In genomic region chr11:46617451-46618314, GRCh38 we compare ENCODE assay signal across 8 cellular contexts. TPM values are rescaled to one million over a fixed set of nuclear protein-coding genes. Genes with fewer than 3 reads are reported as not detected.
A peak's percentile ranks its signal among the peaks of the same experiment; 100 is the strongest.
DNase-seq lines count a peak whose midpoint lies in the region; ATAC-seq and TF ChIP-seq lines count a peak whose summit lies in the region.

TSS of gene ATG13 (plus strand) at chr11:46617553. CDS start at chr11:46644292, 26,739 bp downstream.

- H3K4me3 ChIP-seq in HL-60 (replicated peaks; ENCODE audit: insufficient read depth, low read length) (peak within 1 kb of the TSS; percentile 99), OCI-LY1 (ENCODE audit: low read depth, low read length, poor library complexity, severe bottlenecking) (peak within 1 kb of the TSS; percentile 93), epithelial cell of proximal tubule (ENCODE audit: low read depth, low read length) (peak within 1 kb of the TSS; percentile 93), mucosa of stomach (ENCODE audit: low read length) (peak within 1 kb of the TSS; percentile 66)

- H3K79me2 ChIP-seq in OCI-LY1 (ENCODE audit: insufficient read depth, low read length) = peaks cover 16% of the 10 kb centered on the region

- peak; percentile 70 for DNase-seq in COR-L47 (lab: John Stamatoyannopoulos, UW)
- peak; percentile 68 to 83 for DNase-seq in HL-60 (ENCODE audit: low read depth in 1 of 2, low spot score in 1 of 2)
- DNase-seq in activated T-cell treated with anti-CD3 and anti-CD28 coated beads for 4 hours = peak; percentile 76
- peak; percentile 63 for DNase-seq in epithelial cell of proximal tubule (ENCODE audit: low read depth)
- peak; percentile 89 for DNase-seq in stimulated activated CD8-positive, alpha-beta memory T cell treated with anti-CD3 and anti-CD28 coated beads, Interleukin-4, amount 100 ng/mL, for 48 hours

- no peaks in the 10 kb centered on the region for H3K9me2 ChIP-seq in OCI-LY1 (ENCODE audit: low read depth, low read length)

- H3K36me3 ChIP-seq in OCI-LY1 (ENCODE audit: insufficient read depth, low read length) = peaks cover 9% of the 10 kb centered on the region; the same call in 1 of the 2 replicates
- H3K36me3 ChIP-seq in mucosa of stomach (ENCODE audit: control insufficient read depth, insufficient read depth, low read length) = no peaks in the 10 kb centered on the region

- no peak within 1 kb of the TSS for H2AFZ ChIP-seq in OCI-LY1 (ENCODE audit: low read length)

- no peaks in the 10 kb centered on the region for H3F3A ChIP-seq in OCI-LY1 (ENCODE audit: insufficient read depth, low read length)

- peak within 1 kb of the TSS; percentile 89 for H3K9ac ChIP-seq in OCI-LY1 (ENCODE audit: low read length)
- H3K9ac ChIP-seq in mucosa of stomach (ENCODE audit: low read length) = peak within 1 kb of the TSS; percentile 99

- H3K4me2 ChIP-seq in OCI-LY1 (ENCODE audit: low read length) = peak within 1 kb of the TSS; percentile 99

- peak; percentile 41 for ATAC-seq in GM19463 (IDR thresholded peaks at IDR 0.05; ENCODE audit: unreplicated experiment)

- H3K4me1 ChIP-seq in OCI-LY1 (ENCODE audit: insufficient read depth, low read length, severe bottlenecking) = peaks cover 38% of the 10 kb centered on the region
- H3K4me1 ChIP-seq in mucosa of stomach (ENCODE audit: control insufficient read depth, insufficient read depth, low read length) = peaks cover 18% of the 10 kb centered on the region

- TF ChIP-seq CTCF in HL-60 (IDR thresholded peaks at IDR 0.05; ENCODE audit: insufficient read depth, low read length) = peak; percentile 58
- TF ChIP-seq CTCF in OCI-LY1 (IDR thresholded peaks at IDR 0.05; ENCODE audit: low read length) = peak; percentile 80
- TF ChIP-seq CTCF in epithelial cell of proximal tubule (conservative IDR thresholded peaks at IDR 0.05; ENCODE audit: low read depth, low read length) = peak; percentile 80

- H3K27ac ChIP-seq in HL-60 (replicated peaks) (peak within 1 kb of the TSS; percentile 99), OCI-LY1 (ENCODE audit: low read depth, low read length, poor library complexity, severe bottlenecking) (peak within 1 kb of the TSS; percentile 81)

- H3K9me3 ChIP-seq in OCI-LY1 (ENCODE audit: low read length) (no peaks in the 10 kb centered on the region), mucosa of stomach (ENCODE audit: control insufficient read depth, low read length) (no peaks in the 10 kb centered on the region)

- H3K27me3 ChIP-seq in HL-60 (ENCODE audit: insufficient read depth, poor library complexity, severe bottlenecking) (no peaks in the 10 kb centered on the region), OCI-LY1 (ENCODE audit: insufficient read depth, low read length) (no peaks in the 10 kb centered on the region), mucosa of stomach (ENCODE audit: control insufficient read depth, insufficient read depth, low read length) (no peaks in the 10 kb centered on the region)

- H4K20me1 ChIP-seq in OCI-LY1 (ENCODE audit: insufficient read depth, low read length) = no peaks in the 10 kb centered on the region

RNA-seq across cellular contexts. Expression of gene ATG13, which starts in this region (rescaled TPM):
- 45.1 and 52.9 TPM in 2 replicates for total RNA-seq in epithelial cell of proximal tubule

Comparison
In these comparisons a context has a peak if more than half of its experiments do, and no peak if none do; other contexts are left out.
1. Peak in every context shown above with its lines: DNase-seq, ATAC-seq, H3K4me3 ChIP-seq and H3K27ac ChIP-seq.